Comparison of ENCODE assay signal across 20 cellular contexts in the genomic region with DNA sequence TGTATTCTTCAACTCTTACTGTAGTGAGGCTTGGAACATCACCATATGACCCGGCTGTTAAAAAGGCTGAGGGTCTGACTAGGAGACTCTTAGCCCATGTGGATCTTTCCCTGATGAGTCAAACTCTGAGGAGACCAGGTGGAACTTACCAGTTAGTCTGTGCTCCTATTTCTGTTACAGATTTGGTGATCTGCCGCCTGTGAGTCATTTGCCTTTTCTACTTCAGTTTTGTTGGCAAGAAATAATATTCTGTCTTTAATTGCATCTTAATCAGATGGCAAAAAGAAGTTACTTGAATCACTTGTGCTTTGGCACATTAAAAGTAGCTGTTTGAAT.
"Had no signal": no experiment of that assay in that cellular context is flagged by ENCODE, and none has a peak within 500 bp of the region (broad histone marks: within the 10 kb centered on the region; RNA-seq: fewer than 3 reads in every experiment).

No MANE protein-coding gene starts in this region.

- FAIRE-seq: small intestine had no signal

- H3K36me3 ChIP-seq: brain microvascular endothelial cell, right atrium auricular region, transverse colon had no signal

- DNase-seq: activated CD4-positive, alpha-beta T cell treated with anti-CD3 and anti-CD28 coated beads, Interleukin-2, amount 10 ng/mL, durations not matched to agents 24 days and 14 days; activated CD4-positive, CD25-positive, alpha-beta regulatory T cell; activated CD8-positive, alpha-beta memory T cell treated with anti-CD3 and anti-CD28 coated beads, Interleukin-2, amount 50 U/mL, for 4 hours; activated CD8-positive, alpha-beta T cell treated with anti-CD3 and anti-CD28 coated beads, Interleukin-2, amount 10 ng/mL, durations not matched to agents 7 days and 5 days; activated effector memory CD4-positive, alpha-beta T cell treated with anti-CD3 and anti-CD28 coated beads, Interleukin-2, amount 50 U/mL, for 16 hours; activated T-cell treated with anti-CD3 and anti-CD28 coated beads, Interleukin-2, amount 50 U/mL, for 48 hours; amniotic stem cell; brain microvascular endothelial cell; effector memory CD8-positive, alpha-beta T cell; islet precursor cell; left lung; mesendoderm; occipital lobe; small intestine; stimulated activated CD4-positive, alpha-beta T cell treated with anti-CD3 and anti-CD28 coated beads, Interleukin-4, amount 100 ng/mL, for 24 hours; stimulated activated naive CD4-positive, alpha-beta T cell; transverse colon had no signal

- H3K9me3 ChIP-seq: left lung, right atrium auricular region, transverse colon, vagina had no signal

- H3K4me3 ChIP-seq: left lung, right atrium auricular region, transverse colon, vagina had no signal

- H3K27ac ChIP-seq: brain microvascular endothelial cell, left lung, right atrium auricular region, transverse colon, vagina had no signal

- H3K27me3 ChIP-seq: brain microvascular endothelial cell, left lung, right atrium auricular region, transverse colon, vagina had no signal

- ATAC-seq: activated CD8-positive, alpha-beta T cell treated with anti-CD3 and anti-CD28 coated beads, Interleukin-2, amount 10 ng/mL, durations not matched to agents 7 days and 5 days; activated naive CD4-positive, alpha-beta T cell treated with anti-CD3 and anti-CD28 coated beads, Interleukin-2, amount 50 U/mL, for 72 hours; effector memory CD8-positive, alpha-beta T cell had no signal

- H3K4me1 ChIP-seq: left lung, right atrium auricular region, transverse colon, vagina had no signal
